8 cellular contexts compared by ENCODE assay signal in genomic region chr9:129175825-129176633, GRCh38. TPM values are rescaled to one million over a fixed set of nuclear protein-coding genes. Genes with fewer than 3 reads are reported as not detected.
DNase-seq lines count a peak whose midpoint lies in the region; ATAC-seq and TF ChIP-seq lines count a peak whose summit lies in the region.

No MANE protein-coding gene starts in this region.

- peak overlapping the region; percentile 38 to 70 for H3K4me3 ChIP-seq in CD4-positive, alpha-beta memory T cell (ENCODE audit: low read length in 2 of 2)
- peak overlapping the region; percentile 50 for H3K4me3 ChIP-seq in HAP-1
- peak overlapping the region; percentile 69 to 94 (median 88) for H3K4me3 ChIP-seq in esophagus muscularis mucosa
- peak overlapping the region; percentile 56 for H3K4me3 ChIP-seq in mucosa of descending colon
- H3K4me3 ChIP-seq in stomach: peak overlapping the region; percentile 61 to 99 (median 86)

- intact Hi-C loops in CD4-positive, alpha-beta memory T cell (cut with micrococcal nuclease): loop anchor here (2.0 to 10.0 kb wide), 8 partner anchors 37 to 393 kb away; no protein-coding TSS in a partner anchor
- intact Hi-C loops in esophagus muscularis mucosa (cut with DNase I): loop anchor here (2.0 kb wide), 3 partner anchors 35 to 435 kb away; no protein-coding TSS in a partner anchor
- intact Hi-C loops in mucosa of descending colon (cut with DNase I, micrococcal nuclease): loop anchor here in 1 of 2 donors (5.0 to 10.0 kb wide), 2 partner anchors 309 to 436 kb away; no protein-coding TSS in a partner anchor
- intact Hi-C loops in stomach (cut with DNase I; ENCODE audit: low total_unique reads): no loop called here

- CTCF ChIA-PET in CD4-positive, alpha-beta memory T cell (lab: Charles Lee; ENCODE audit: partially characterized antibody): interaction anchor here (1.1 to 7.1 kb wide), 8 partner anchors 45 to 448 kb away, joined by 3 to 42 read pairs (median 10); partner anchors contain the start of gene NTMT1

- H3K9me3 ChIP-seq in CD4-positive, alpha-beta memory T cell (ENCODE audit: control insufficient read depth in 1 of 2, low read length in 2 of 2): no peaks in the 10 kb centered on the region
- H3K9me3 ChIP-seq in HAP-1 (no peaks in the 10 kb centered on the region; the same call in 1 of the 2 replicates), esophagus muscularis mucosa (no peaks in the 10 kb centered on the region), mucosa of descending colon (no peaks in the 10 kb centered on the region), stomach (no peaks in the 10 kb centered on the region)

- ATAC-seq in mucosa of descending colon (peak; percentile 56), HG02870 (IDR thresholded peaks at IDR 0.05; ENCODE audit: unreplicated experiment) (no peak)

- H3K4me3 Mint-ChIP-seq in CD4-positive, alpha-beta memory T cell: peak overlapping the region; percentile 88 to 93 (median 90)

- peak overlapping the region; percentile 72 to 93 (median 85) for H3K27ac Mint-ChIP-seq in CD4-positive, alpha-beta memory T cell

- peaks cover 0 to 4% (median 0%) of the 10 kb centered on the region in 8 donors for H3K9me3 Mint-ChIP-seq in CD4-positive, alpha-beta memory T cell

- peak overlapping the region; percentile 12 for H3K27ac ChIP-seq in CD4-positive, alpha-beta memory T cell (ENCODE audit: low read depth, low read length)
- H3K27ac ChIP-seq in esophagus muscularis mucosa (replicated peaks in 1 of 4) (peak overlapping the region; percentile 91 to 99 (median 94)), stomach (peak overlapping the region; percentile 92 to 100 (median 98))

- peaks cover 0 to 2% of the 10 kb centered on the region in 2 donors for H3K27me3 Mint-ChIP-seq in CD4-positive, alpha-beta memory T cell

- DNase-seq in CD4-positive, alpha-beta memory T cell: peak; percentile 30 to 70 (median 52)
- DNase-seq in HAP-1 (ENCODE audit: low spot score in 2 of 2) (peak; percentile 72 to 84), NOMO-1 treated with dmso at 0.1 percent for 144 hours (lab: John Stamatoyannopoulos, UW; ENCODE audit: unreplicated experiment) (peak; percentile 82), activated T-helper 1 cell treated with Interleukin-2 at 50 U/mL for 16 hours (ENCODE audit: low read depth) (peak; percentile 29), esophagus muscularis mucosa (ENCODE audit: extremely low spot score) (peak; percentile 97), mucosa of descending colon (peak; percentile 89 to 92 (median 91)), stomach (peak; percentile 90)

- peaks cover 28% of the 10 kb centered on the region for H3K4me1 ChIP-seq in CD4-positive, alpha-beta memory T cell (ENCODE audit: insufficient read depth, low read length)
- H3K4me1 ChIP-seq in HAP-1 (peaks cover 22% of the 10 kb centered on the region), esophagus muscularis mucosa (peaks cover 24 to 43% (median 37%) of the 10 kb centered on the region in 4 donors), mucosa of descending colon (ENCODE audit: low read depth) (peaks cover 28% of the 10 kb centered on the region), stomach (peaks cover 36 to 57% (median 52%) of the 10 kb centered on the region in 4 donors)

- no peaks in the 10 kb centered on the region for H3K36me3 ChIP-seq in CD4-positive, alpha-beta memory T cell (ENCODE audit: insufficient read depth, low read length)
- no peaks in the 10 kb centered on the region for H3K36me3 ChIP-seq in HAP-1 (replicated peaks)
- peaks cover 0 to 5% (median 0%) of the 10 kb centered on the region in 4 donors for H3K36me3 ChIP-seq in esophagus muscularis mucosa
- H3K36me3 ChIP-seq in mucosa of descending colon (ENCODE audit: low read depth): no peaks in the 10 kb centered on the region
- H3K36me3 ChIP-seq in stomach: no peaks in the 10 kb centered on the region

- H3K27me3 ChIP-seq in CD4-positive, alpha-beta memory T cell (ENCODE audit: insufficient read depth, low read length): peaks cover 3% of the 10 kb centered on the region
- H3K27me3 ChIP-seq in HAP-1 (ENCODE audit: low read depth): peaks cover 3% of the 10 kb centered on the region; the same call in 1 of the 2 replicates
- H3K27me3 ChIP-seq in esophagus muscularis mucosa: no peaks in the 10 kb centered on the region
- H3K27me3 ChIP-seq in stomach: no peaks in the 10 kb centered on the region

- H3K36me3 Mint-ChIP-seq in CD4-positive, alpha-beta memory T cell: peaks cover 0 to 2% of the 10 kb centered on the region in 2 donors

- peaks cover 6 to 16% (median 9%) of the 10 kb centered on the region in 4 donors for H3K4me1 Mint-ChIP-seq in CD4-positive, alpha-beta memory T cell

- peak; percentile 68 for TF ChIP-seq POLR2A in esophagus muscularis mucosa (IDR thresholded peaks at IDR 0.05; ENCODE audit: low read depth)
- no peak for TF ChIP-seq POLR2A in stomach (IDR thresholded peaks at IDR 0.05)

- in situ Hi-C loops in HAP-1 (cut with MboI; ENCODE audit: low sequenced_read_pairs): loop anchor here (10.0 kb wide), 1 partner anchor 439 kb away; no protein-coding TSS in a partner anchor

- under 1% methylated on average over 44 of the region's 47 CpGs for WGBS in esophagus muscularis mucosa
- 0 to 1% (median 1%) methylated on average over 43 to 47 of the region's 47 CpGs for WGBS in stomach, 5 donors

- TF ChIP-seq EP300 in esophagus muscularis mucosa (IDR thresholded peaks at IDR 0.05) (no peak), stomach (IDR thresholded peaks at IDR 0.05) (no peak)

- POLR2A ChIA-PET in CD4-positive, alpha-beta memory T cell (lab: Charles Lee; ENCODE audit: partially characterized antibody): interaction anchor here (0.7 to 6.1 kb wide), 13 partner anchors 36 to 448 kb away, joined by 3 to 85 read pairs (median 9); partner anchors contain the start of genes CRAT and PTPA

- TF ChIP-seq CTCF in esophagus muscularis mucosa (IDR thresholded peaks at IDR 0.05): peak in 1 of 3 experiments; percentile 3
- no peak for TF ChIP-seq CTCF in mucosa of descending colon (IDR thresholded peaks at IDR 0.05)
- peak in 1 of 7 experiments; percentile 5 for TF ChIP-seq CTCF in stomach (IDR thresholded peaks at IDR 0.05)

RNA-seq across cellular contexts. Expression of gene IER5L, which starts 2.0 kb away (rescaled TPM):
- total RNA-seq in CD4-positive, alpha-beta memory T cell: 1 to 10 TPM; 3.1 to 3.6 TPM
- under 1 TPM; 0.07 to 0.08 TPM for polyA plus RNA-seq in CD4-positive, alpha-beta memory T cell
- total RNA-seq in esophagus muscularis mucosa: 10 to 100 TPM in 3 of 4 donors, 1 to 10 TPM in 1; 5.0 to 24.2 (median 12.9) TPM
- 1 to 10 TPM; 5.8 to 8.2 (median 8.0) TPM for total RNA-seq in mucosa of descending colon
- 10 to 100 TPM in 1 of 5 donors, 1 to 10 TPM in 4; 2.6 to 30.4 (median 4.5) TPM for total RNA-seq in stomach
- polyA plus RNA-seq in stomach: 10 to 100 TPM in 2 of 3 donors, 1 to 10 TPM in 1; 7.2 to 25.1 (median 17.0) TPM

Comparison
In these comparisons a context has a peak if more than half of its experiments do, and no peak if none do; other contexts are left out.
1. DNase-seq: peak in every context shown above with its lines; median percentile 97 in esophagus muscularis mucosa; 91 in mucosa of descending colon; 90 in stomach; 82 in NOMO-1 treated with dmso at 0.1 percent for 144 hours; 78 in HAP-1; 52 in CD4-positive, alpha-beta memory T cell; 29 in activated T-helper 1 cell treated with Interleukin-2 at 50 U/mL for 16 hours.
2. H3K27ac ChIP-seq: peak in every context shown above with its lines; median percentile 98 in stomach; 94 in esophagus muscularis mucosa; 12 in CD4-positive, alpha-beta memory T cell.